In genomic region chr9:99104459-99105151, GRCh38 we compare ENCODE assay signal across 8 cellular contexts. TPM values are rescaled to one million over a fixed set of nuclear protein-coding genes. Genes with fewer than 3 reads are reported as not detected.
A peak's percentile ranks its signal among the peaks of the same experiment; 100 is the strongest.
DNase-seq lines count a peak whose midpoint lies in the region; ATAC-seq, FAIRE-seq and TF ChIP-seq lines count a peak whose summit lies in the region.

Gene TGFBR1 (plus strand): TSS chr9:99105113. CDS start chr9:99105206, 93 bp downstream.

- intact Hi-C loops in left cardiac atrium (cut with DNase I) = no loop called here
- intact Hi-C loops in upper lobe of right lung (cut with DNase I) = no loop called here

- peaks cover 35% of the 10 kb centered on the region for H3K36me3 Mint-ChIP-seq in T-helper 1 cell treated with Interleukin-12 subunit alpha and Interleukin-12 subunit beta and Interleukin-4 antibody, amounts not matched to agents 30 μg/mL and 1 μg/mL, for 36 hours (ENCODE audit: low read depth)
- H3K36me3 Mint-ChIP-seq in progenitor cell of endocrine pancreas (ENCODE audit: insufficient read depth) = no peaks in the 10 kb centered on the region

- H3K4me3 Mint-ChIP-seq in T-helper 1 cell treated with Interleukin-12 subunit alpha and Interleukin-12 subunit beta and Interleukin-4 antibody, amounts not matched to agents 30 μg/mL and 1 μg/mL, for 36 hours = peak within 1 kb of the TSS; percentile 87
- peak within 1 kb of the TSS; percentile 80 for H3K4me3 Mint-ChIP-seq in progenitor cell of endocrine pancreas (ENCODE audit: low read depth)

- peaks cover 44% of the 10 kb centered on the region for H3K4me1 ChIP-seq in upper lobe of right lung

- FAIRE-seq in GM12891 (lab: Jason Lieb, UNC) = peak; percentile 89

- H3K9me3 ChIP-seq in upper lobe of right lung = no peaks in the 10 kb centered on the region

- DNase-seq in GM12891 (ENCODE audit: insufficient read length, low spot score) = peak; percentile 97
- peak; percentile 36 for DNase-seq in NCI-H1436 treated with DMSO at 0.1 percent for 48 hours (lab: John Stamatoyannopoulos, UW)
- peak; percentile 88 for DNase-seq in amniotic stem cell (lab: John Stamatoyannopoulos, UW)
- peak; percentile 94 for DNase-seq in left cardiac atrium
- DNase-seq in progenitor cell of endocrine pancreas (ENCODE audit: low spot score, unreplicated experiment) = peak; percentile 92
- peak; percentile 97 for DNase-seq in upper lobe of right lung

- H3K27ac Mint-ChIP-seq in T-helper 1 cell treated with Interleukin-12 subunit alpha and Interleukin-12 subunit beta and Interleukin-4 antibody, amounts not matched to agents 30 μg/mL and 1 μg/mL, for 36 hours = peak within 1 kb of the TSS; percentile 92
- H3K27ac Mint-ChIP-seq in progenitor cell of endocrine pancreas = peak within 1 kb of the TSS; percentile 80

- H3K27me3 Mint-ChIP-seq in T-helper 1 cell treated with Interleukin-12 subunit alpha and Interleukin-12 subunit beta and Interleukin-4 antibody, amounts not matched to agents 30 μg/mL and 1 μg/mL, for 36 hours (ENCODE audit: low read depth) = no peaks in the 10 kb centered on the region
- H3K27me3 Mint-ChIP-seq in progenitor cell of endocrine pancreas = peaks cover 17% of the 10 kb centered on the region

- H3K4me3 ChIP-seq in upper lobe of right lung = peak within 1 kb of the TSS; percentile 87

- peaks cover 60% of the 10 kb centered on the region for H3K4me1 Mint-ChIP-seq in T-helper 1 cell treated with Interleukin-12 subunit alpha and Interleukin-12 subunit beta and Interleukin-4 antibody, amounts not matched to agents 30 μg/mL and 1 μg/mL, for 36 hours (ENCODE audit: low read depth)
- H3K4me1 Mint-ChIP-seq in progenitor cell of endocrine pancreas (ENCODE audit: low read depth) = peaks cover 33% of the 10 kb centered on the region

- H3K27me3 ChIP-seq in upper lobe of right lung = no peaks in the 10 kb centered on the region

- H3K27ac ChIP-seq in upper lobe of right lung = peak within 1 kb of the TSS; percentile 94

- ATAC-seq in HG02852 (IDR thresholded peaks at IDR 0.05; ENCODE audit: unreplicated experiment) (peak; percentile 93), left cardiac atrium (peak; percentile 94 to 95), upper lobe of right lung (peak; percentile 95)

- H3K9me3 Mint-ChIP-seq in T-helper 1 cell treated with Interleukin-12 subunit alpha and Interleukin-12 subunit beta and Interleukin-4 antibody, amounts not matched to agents 30 μg/mL and 1 μg/mL, for 36 hours = peaks cover 4% of the 10 kb centered on the region
- peaks cover 4% of the 10 kb centered on the region for H3K9me3 Mint-ChIP-seq in progenitor cell of endocrine pancreas (ENCODE audit: low read depth)

- TF ChIP-seq CTCF in progenitor cell of endocrine pancreas (IDR thresholded peaks at IDR 0.05; ENCODE audit: unreplicated experiment) (no peak), upper lobe of right lung (IDR thresholded peaks at IDR 0.05) (no peak)

- peak; percentile 57; the same call in 1 of the 2 replicates for TF ChIP-seq POLR2A in GM12891 (IDR thresholded peaks at IDR 0.05; ENCODE audit: low read depth, low read length)

- H3K36me3 ChIP-seq in upper lobe of right lung = no peaks in the 10 kb centered on the region

TF ChIP-seq in GM12891, 5 proteins besides CTCF, POLR2A, EP300 and RAD21:
- no peak for TF ChIP-seq POU2F2 (IDR thresholded peaks at IDR 0.05; ENCODE audit: low read depth, low read length)
- TF ChIP-seq SPI1 (IDR thresholded peaks at IDR 0.05; ENCODE audit: low read depth, low read length) = no peak
- TF ChIP-seq POLR2AphosphoS5 (IDR thresholded peaks at IDR 0.05; ENCODE audit: low read depth, low read length) = no peak; the same call in 1 of the 2 replicates
- 0 out of 2 replicates have a peak, but pooled peaks have one; percentile 38 for TF ChIP-seq TAF1 (IDR thresholded peaks at IDR 0.05; ENCODE audit: low read depth, low read length)

RNA-seq across cellular contexts. Expression of gene TGFBR1, which starts in this region (rescaled TPM):
- 4.2 TPM for polyA plus RNA-seq in GM12891 (2012; ENCODE audit: low read depth, missing spikeins)
- 10 to 100 TPM; 17.3 to 27.1 TPM for total RNA-seq in left cardiac atrium
- total RNA-seq in progenitor cell of endocrine pancreas = 93.8 and 96.6 TPM in 2 replicates
- total RNA-seq in upper lobe of right lung = 72.0 TPM

Comparison
In these comparisons a context has a peak if more than half of its experiments do, and no peak if none do; other contexts are left out.
1. Peak in every context shown above with its lines: DNase-seq, ATAC-seq, H3K4me3 ChIP-seq and H3K27ac ChIP-seq.
2. DNase-seq: peak in every context shown above with its lines; median percentile 97 in GM12891; 97 in upper lobe of right lung; 94 in left cardiac atrium; 92 in progenitor cell of endocrine pancreas; 88 in amniotic stem cell; 36 in NCI-H1436 treated with DMSO at 0.1 percent for 48 hours.